2 cellular contexts compared by ENCODE assay signal in genomic region chr13:41241626-41242025, GRCh38.
TF ChIP-seq lines count a peak whose summit lies in the region.

No MANE protein-coding gene starts in this region.

TF ChIP-seq in IMR-90, 13 proteins besides CTCF, POLR2A, EP300 and RAD21:
- no peak for TF ChIP-seq BHLHE40 (IDR thresholded peaks at IDR 0.05; ENCODE audit: low read depth, low read length)
- no peak for TF ChIP-seq ELK1 (IDR thresholded peaks at IDR 0.05; ENCODE audit: borderline replicate concordance, low read depth, low read length)
- TF ChIP-seq NFE2L2 (IDR thresholded peaks at IDR 0.05; ENCODE audit: low read depth, low read length): no peak
- TF ChIP-seq FOS (IDR thresholded peaks at IDR 0.05; ENCODE audit: low read depth, low read length): no peak
- TF ChIP-seq SMC3 (IDR thresholded peaks at IDR 0.05; ENCODE audit: low read depth, low read length): no peak
- TF ChIP-seq CEBPB (IDR thresholded peaks at IDR 0.05; ENCODE audit: low read depth, low read length): no peak
- TF ChIP-seq RCOR1 (IDR thresholded peaks at IDR 0.05; ENCODE audit: insufficient replicate concordance, low read length): no peak
- TF ChIP-seq CHD1 (IDR thresholded peaks at IDR 0.05; ENCODE audit: low read depth, low read length): no peak
- no peak for TF ChIP-seq RFX5 (IDR thresholded peaks at IDR 0.05; ENCODE audit: low read depth, low read length)
- no peak for TF ChIP-seq USF2 (IDR thresholded peaks at IDR 0.05; ENCODE audit: low read depth, low read length)
- no peak for TF ChIP-seq MXI1 (IDR thresholded peaks at IDR 0.05; ENCODE audit: borderline replicate concordance, low read depth, low read length)
- TF ChIP-seq MAFK (IDR thresholded peaks at IDR 0.05; ENCODE audit: low read depth, low read length): no peak
- no peak for TF ChIP-seq MAZ (IDR thresholded peaks at IDR 0.05; ENCODE audit: borderline replicate concordance, low read depth, low read length)

TF ChIP-seq in HepG2, 621 proteins besides CTCF, POLR2A, EP300 and RAD21:
- TF ChIP-seq TAF15 (IDR thresholded peaks at IDR 0.05; ENCODE audit: low read depth, low read length, poor library complexity, severe bottlenecking) (no peak), GTF2F1 (IDR thresholded peaks at IDR 0.05; ENCODE audit: low read length) (no peak), KLF9 (CRISPR knock-in tag; IDR thresholded peaks at IDR 0.05; ENCODE audit: low read depth) (no peak), RBM22 (optimal IDR thresholded peaks at IDR 0.05; ENCODE audit: low read length) (no peak), PRDM15 (CRISPR knock-in tag; IDR thresholded peaks at IDR 0.05) (no peak), SP4 (CRISPR knock-in tag; IDR thresholded peaks at IDR 0.05) (no peak), NR3C1 (CRISPR knock-in tag; IDR thresholded peaks at IDR 0.05) (no peak), ZSCAN22 (CRISPR knock-in tag; IDR thresholded peaks at IDR 0.05) (no peak), ZC3H4 (CRISPR knock-in tag; IDR thresholded peaks at IDR 0.05; ENCODE audit: borderline replicate concordance) (no peak)
